14 cellular contexts compared by ENCODE assay signal in genomic region chr1:172489847-172490246, GRCh38. TPM values are rescaled to one million over a fixed set of nuclear protein-coding genes. Genes with fewer than 3 reads are reported as not detected.
DNase-seq lines count a peak whose midpoint lies in the region; TF ChIP-seq lines count a peak whose summit lies in the region.
"Had no signal": no experiment of that assay in that cellular context is flagged by ENCODE, and none has a peak within 500 bp of the region (broad histone marks: within the 10 kb centered on the region; RNA-seq: fewer than 3 reads in every experiment).

No MANE protein-coding gene starts in this region.

- H3K36me3 ChIP-seq in SJCRH30: no peaks in the 10 kb centered on the region
- H3K36me3 ChIP-seq: BLaER1 had no signal

- H3K27me3 ChIP-seq in SJCRH30: no peaks in the 10 kb centered on the region
- H3K27me3 ChIP-seq: BLaER1 had no signal

- no peaks in the 10 kb centered on the region for H3K4me1 ChIP-seq in SJCRH30

- no peak overlapping the region for H3K27ac ChIP-seq in SJCRH30
- H3K27ac ChIP-seq: BLaER1 had no signal

- no peak for TF ChIP-seq CTCF in cardiac fibroblast (IDR thresholded peaks at IDR 0.05; ENCODE audit: low read depth, low read length)
- TF ChIP-seq CTCF in fibroblast of pulmonary artery (IDR thresholded peaks at IDR 0.05; ENCODE audit: low read length, missing control alignments): no peak

- H3K4me3 ChIP-seq in cardiac fibroblast (replicated peaks in 1 of 2; ENCODE audit: low read depth in 2 of 2, low read length in 2 of 2): no peak overlapping the region
- no peak overlapping the region for H3K4me3 ChIP-seq in fibroblast of pulmonary artery (replicated peaks; ENCODE audit: low read depth, low read length)
- H3K4me3 ChIP-seq in SJCRH30: no peak overlapping the region
- H3K4me3 ChIP-seq: BLaER1 had no signal

- H3K9me3 ChIP-seq in SJCRH30 (replicated peaks): no peaks in the 10 kb centered on the region
- H3K9me3 ChIP-seq: BLaER1 had no signal

- DNase-seq in NCI-H460 (ENCODE audit: extremely low read depth, low read depth): peak; percentile 31
- peak; percentile 14 to 33 for DNase-seq in cardiac fibroblast (ENCODE audit: low read depth in 2 of 2)
- peak; percentile 27 for DNase-seq in fibroblast of pulmonary artery (ENCODE audit: low read depth)
- DNase-seq in SJCRH30: no peak
- DNase-seq in activated gamma-delta T cell (lab: John Stamatoyannopoulos, UW): no peak
- DNase-seq in SKM-1 (lab: John Stamatoyannopoulos, UW; ENCODE audit: unreplicated experiment): no peak
- no peak for DNase-seq in central memory CD4-positive, alpha-beta T cell
- DNase-seq: AML-193; CD4-positive, CD25-positive, alpha-beta regulatory T cell; DMS53; GF-D8; GOT3; H9 had no signal

RNA-seq across cellular contexts. Expression of gene SUCO, which starts 43.1 kb away (rescaled TPM):
- total RNA-seq in NCI-H460 (2014; rRNA removed; shearing (Covaris generic)): 26.5 and 27.7 TPM in 2 replicates
- 23.3 and 31.8 TPM in 2 replicates for polyA plus RNA-seq in NCI-H460 (2014; cell fraction: nucleus; rRNA removed)
- total RNA-seq in SJCRH30 (2014; rRNA removed; shearing (Covaris generic)): 35.2 and 43.5 TPM in 2 replicates

RNA-seq across cellular contexts. Expression of gene PIGC, which starts 46.0 kb away (rescaled TPM):
- 27.9 and 30.9 TPM in 2 replicates for total RNA-seq in NCI-H460 (2014; rRNA removed; shearing (Covaris generic))
- 32.2 and 36.3 TPM in 2 replicates for polyA plus RNA-seq in NCI-H460 (2014; cell fraction: nucleus; rRNA removed)
- total RNA-seq in SJCRH30 (2014; rRNA removed; shearing (Covaris generic)): 26.1 and 26.6 TPM in 2 replicates

Comparison
In these comparisons a context has a peak if more than half of its experiments do, and no peak if none do; other contexts are left out.
1. DNase-seq: peak in NCI-H460 (single experiment), cardiac fibroblast (2 of 2) and fibroblast of pulmonary artery (single experiment); none in SJCRH30 (0 of 2), activated gamma-delta T cell (single experiment), SKM-1 (single experiment) and central memory CD4-positive, alpha-beta T cell (single experiment).